In genomic region chr5:20656262-20656661, GRCh38 we compare ENCODE assay signal across 21 cellular contexts.
"Had no signal": no experiment of that assay in that cellular context is flagged by ENCODE, and none has a peak within 500 bp of the region (broad histone marks: within the 10 kb centered on the region; RNA-seq: fewer than 3 reads in every experiment).

No MANE protein-coding gene starts in this region.

- ATAC-seq: HepG2, Panc1, Right ventricle myocardium inferior, SK-N-SH treated with all-trans-retinoic acid at 6 μM for 48 hours had no signal

- H3K4me1 ChIP-seq: SJCRH30 had no signal

- H3K9me3 ChIP-seq: SJCRH30 had no signal

- H3K27me3 ChIP-seq: SJCRH30 had no signal

- H3K4me3 ChIP-seq: SJCRH30 had no signal

- DNase-seq: IMR-90, Karpas-422, KG1, MM.1S, NCI-H1092 treated with DMSO at 0.1 percent for 48 hours, NCI-H1417, NCI-H1436 treated with DMSO at 0.1 percent for 48 hours, NCI-H1694, NCI-H187 treated with DMSO at 0.1 percent for 48 hours, NCI-H2029 treated with DMSO at 0.1 percent for 48 hours, NCI-H2227 treated with DMSO at 0.1 percent for 48 hours, NCI-H524, NCI-H526 treated with DMSO at 0.1 percent for 48 hours, NCI-H748 treated with DMSO at 0.1 percent for 48 hours, SHP77 treated with DMSO at 0.1 percent for 48 hours, SJCRH30 had no signal

- H3K27ac ChIP-seq: RWPE1, SJCRH30 had no signal

- H3K36me3 ChIP-seq: SJCRH30 had no signal
